1 cellular context compared by ENCODE assay signal in the genomic region with DNA sequence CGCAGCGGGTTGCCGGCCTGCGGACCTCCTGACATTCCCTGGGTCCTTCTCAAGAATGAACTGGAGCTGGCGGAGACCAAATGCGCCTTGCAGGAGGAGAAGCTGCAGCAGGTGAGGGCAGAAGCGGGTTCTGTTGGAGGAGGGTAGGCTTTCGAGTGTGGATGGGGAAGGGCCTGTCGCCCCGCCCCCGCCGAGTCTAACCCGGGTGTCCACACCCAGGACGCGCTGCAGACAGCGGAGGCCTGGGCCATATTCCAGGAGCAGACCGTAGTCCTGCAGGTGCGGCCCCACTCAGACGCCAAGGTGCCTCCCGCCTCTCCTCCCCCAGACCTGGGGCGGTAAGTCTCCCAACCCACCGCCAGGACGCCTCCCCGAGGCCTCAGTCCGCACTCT.
TF ChIP-seq lines count a peak whose summit lies in the region.
"Not testable (repeated sequence)": the region's sequence is repeated elsewhere in the genome, so short reads cannot be mapped to it uniquely, and the experiment has no call there.

No MANE protein-coding gene starts in this region.

TF ChIP-seq in HepG2, 621 proteins besides CTCF, POLR2A, EP300 and RAD21:
- TF ChIP-seq, protein P1, sequence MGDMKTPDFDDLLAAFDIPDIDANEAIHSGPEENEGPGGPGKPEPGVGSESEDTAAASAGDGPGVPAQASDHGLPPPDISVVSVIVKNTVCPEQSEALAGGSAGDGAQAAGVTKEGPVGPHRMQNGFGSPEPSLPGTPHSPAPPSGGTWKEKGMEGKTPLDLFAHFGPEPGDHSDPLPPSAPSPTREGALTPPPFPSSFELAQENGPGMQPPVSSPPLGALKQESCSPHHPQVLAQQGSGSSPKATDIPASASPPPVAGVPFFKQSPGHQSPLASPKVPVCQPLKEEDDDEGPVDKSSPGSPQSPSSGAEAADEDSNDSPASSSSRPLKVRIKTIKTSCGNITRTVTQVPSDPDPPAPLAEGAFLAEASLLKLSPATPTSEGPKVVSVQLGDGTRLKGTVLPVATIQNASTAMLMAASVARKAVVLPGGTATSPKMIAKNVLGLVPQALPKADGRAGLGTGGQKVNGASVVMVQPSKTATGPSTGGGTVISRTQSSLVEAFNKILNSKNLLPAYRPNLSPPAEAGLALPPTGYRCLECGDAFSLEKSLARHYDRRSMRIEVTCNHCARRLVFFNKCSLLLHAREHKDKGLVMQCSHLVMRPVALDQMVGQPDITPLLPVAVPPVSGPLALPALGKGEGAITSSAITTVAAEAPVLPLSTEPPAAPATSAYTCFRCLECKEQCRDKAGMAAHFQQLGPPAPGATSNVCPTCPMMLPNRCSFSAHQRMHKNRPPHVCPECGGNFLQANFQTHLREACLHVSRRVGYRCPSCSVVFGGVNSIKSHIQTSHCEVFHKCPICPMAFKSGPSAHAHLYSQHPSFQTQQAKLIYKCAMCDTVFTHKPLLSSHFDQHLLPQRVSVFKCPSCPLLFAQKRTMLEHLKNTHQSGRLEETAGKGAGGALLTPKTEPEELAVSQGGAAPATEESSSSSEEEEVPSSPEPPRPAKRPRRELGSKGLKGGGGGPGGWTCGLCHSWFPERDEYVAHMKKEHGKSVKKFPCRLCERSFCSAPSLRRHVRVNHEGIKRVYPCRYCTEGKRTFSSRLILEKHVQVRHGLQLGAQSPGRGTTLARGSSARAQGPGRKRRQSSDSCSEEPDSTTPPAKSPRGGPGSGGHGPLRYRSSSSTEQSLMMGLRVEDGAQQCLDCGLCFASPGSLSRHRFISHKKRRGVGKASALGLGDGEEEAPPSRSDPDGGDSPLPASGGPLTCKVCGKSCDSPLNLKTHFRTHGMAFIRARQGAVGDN (CRISPR knock-in tag; IDR thresholded peaks at IDR 0.05): peak; percentile 58; the same call in 1 of the 2 replicates
- TF ChIP-seq SP4 (CRISPR knock-in tag; IDR thresholded peaks at IDR 0.05): 0 out of 2 replicates have a peak, but pooled peaks have one; percentile 8
- 0 out of 2 replicates have a peak, but pooled peaks have one; percentile 20 for TF ChIP-seq SAP130 (CRISPR knock-in tag; IDR thresholded peaks at IDR 0.05; ENCODE audit: low read depth)
- TF ChIP-seq, protein P2, sequence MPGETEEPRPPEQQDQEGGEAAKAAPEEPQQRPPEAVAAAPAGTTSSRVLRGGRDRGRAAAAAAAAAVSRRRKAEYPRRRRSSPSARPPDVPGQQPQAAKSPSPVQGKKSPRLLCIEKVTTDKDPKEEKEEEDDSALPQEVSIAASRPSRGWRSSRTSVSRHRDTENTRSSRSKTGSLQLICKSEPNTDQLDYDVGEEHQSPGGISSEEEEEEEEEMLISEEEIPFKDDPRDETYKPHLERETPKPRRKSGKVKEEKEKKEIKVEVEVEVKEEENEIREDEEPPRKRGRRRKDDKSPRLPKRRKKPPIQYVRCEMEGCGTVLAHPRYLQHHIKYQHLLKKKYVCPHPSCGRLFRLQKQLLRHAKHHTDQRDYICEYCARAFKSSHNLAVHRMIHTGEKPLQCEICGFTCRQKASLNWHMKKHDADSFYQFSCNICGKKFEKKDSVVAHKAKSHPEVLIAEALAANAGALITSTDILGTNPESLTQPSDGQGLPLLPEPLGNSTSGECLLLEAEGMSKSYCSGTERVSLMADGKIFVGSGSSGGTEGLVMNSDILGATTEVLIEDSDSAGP (CRISPR knock-in tag; IDR thresholded peaks at IDR 0.05; ENCODE audit: borderline replicate concordance): 0 out of 2 replicates have a peak, but pooled peaks have one; percentile 3
- 0 out of 2 replicates have a peak, but pooled peaks have one; percentile 15 for TF ChIP-seq DRAP1 (CRISPR knock-in tag; IDR thresholded peaks at IDR 0.05)
- not testable (repeated sequence) for TF ChIP-seq SP1 (IDR thresholded peaks at IDR 0.05)
- TF ChIP-seq SP1 (CRISPR knock-in tag; IDR thresholded peaks at IDR 0.05): peak; percentile 25; the same call in 1 of the 2 replicates
- TF ChIP-seq, protein P3, sequence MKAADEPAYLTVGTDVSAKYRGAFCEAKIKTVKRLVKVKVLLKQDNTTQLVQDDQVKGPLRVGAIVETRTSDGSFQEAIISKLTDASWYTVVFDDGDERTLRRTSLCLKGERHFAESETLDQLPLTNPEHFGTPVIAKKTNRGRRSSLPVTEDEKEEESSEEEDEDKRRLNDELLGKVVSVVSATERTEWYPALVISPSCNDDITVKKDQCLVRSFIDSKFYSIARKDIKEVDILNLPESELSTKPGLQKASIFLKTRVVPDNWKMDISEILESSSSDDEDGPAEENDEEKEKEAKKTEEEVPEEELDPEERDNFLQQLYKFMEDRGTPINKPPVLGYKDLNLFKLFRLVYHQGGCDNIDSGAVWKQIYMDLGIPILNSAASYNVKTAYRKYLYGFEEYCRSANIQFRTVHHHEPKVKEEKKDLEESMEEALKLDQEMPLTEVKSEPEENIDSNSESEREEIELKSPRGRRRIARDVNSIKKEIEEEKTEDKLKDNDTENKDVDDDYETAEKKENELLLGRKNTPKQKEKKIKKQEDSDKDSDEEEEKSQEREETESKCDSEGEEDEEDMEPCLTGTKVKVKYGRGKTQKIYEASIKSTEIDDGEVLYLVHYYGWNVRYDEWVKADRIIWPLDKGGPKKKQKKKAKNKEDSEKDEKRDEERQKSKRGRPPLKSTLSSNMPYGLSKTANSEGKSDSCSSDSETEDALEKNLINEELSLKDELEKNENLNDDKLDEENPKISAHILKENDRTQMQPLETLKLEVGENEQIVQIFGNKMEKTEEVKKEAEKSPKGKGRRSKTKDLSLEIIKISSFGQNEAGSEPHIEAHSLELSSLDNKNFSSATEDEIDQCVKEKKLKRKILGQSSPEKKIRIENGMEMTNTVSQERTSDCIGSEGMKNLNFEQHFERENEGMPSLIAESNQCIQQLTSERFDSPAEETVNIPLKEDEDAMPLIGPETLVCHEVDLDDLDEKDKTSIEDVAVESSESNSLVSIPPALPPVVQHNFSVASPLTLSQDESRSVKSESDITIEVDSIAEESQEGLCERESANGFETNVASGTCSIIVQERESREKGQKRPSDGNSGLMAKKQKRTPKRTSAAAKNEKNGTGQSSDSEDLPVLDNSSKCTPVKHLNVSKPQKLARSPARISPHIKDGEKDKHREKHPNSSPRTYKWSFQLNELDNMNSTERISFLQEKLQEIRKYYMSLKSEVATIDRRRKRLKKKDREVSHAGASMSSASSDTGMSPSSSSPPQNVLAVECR (CRISPR knock-in tag; IDR thresholded peaks at IDR 0.05; ENCODE audit: borderline replicate concordance): peak; percentile 3; the same call in 1 of the 2 replicates
